4 cellular contexts compared by ENCODE assay signal in the genomic region with DNA sequence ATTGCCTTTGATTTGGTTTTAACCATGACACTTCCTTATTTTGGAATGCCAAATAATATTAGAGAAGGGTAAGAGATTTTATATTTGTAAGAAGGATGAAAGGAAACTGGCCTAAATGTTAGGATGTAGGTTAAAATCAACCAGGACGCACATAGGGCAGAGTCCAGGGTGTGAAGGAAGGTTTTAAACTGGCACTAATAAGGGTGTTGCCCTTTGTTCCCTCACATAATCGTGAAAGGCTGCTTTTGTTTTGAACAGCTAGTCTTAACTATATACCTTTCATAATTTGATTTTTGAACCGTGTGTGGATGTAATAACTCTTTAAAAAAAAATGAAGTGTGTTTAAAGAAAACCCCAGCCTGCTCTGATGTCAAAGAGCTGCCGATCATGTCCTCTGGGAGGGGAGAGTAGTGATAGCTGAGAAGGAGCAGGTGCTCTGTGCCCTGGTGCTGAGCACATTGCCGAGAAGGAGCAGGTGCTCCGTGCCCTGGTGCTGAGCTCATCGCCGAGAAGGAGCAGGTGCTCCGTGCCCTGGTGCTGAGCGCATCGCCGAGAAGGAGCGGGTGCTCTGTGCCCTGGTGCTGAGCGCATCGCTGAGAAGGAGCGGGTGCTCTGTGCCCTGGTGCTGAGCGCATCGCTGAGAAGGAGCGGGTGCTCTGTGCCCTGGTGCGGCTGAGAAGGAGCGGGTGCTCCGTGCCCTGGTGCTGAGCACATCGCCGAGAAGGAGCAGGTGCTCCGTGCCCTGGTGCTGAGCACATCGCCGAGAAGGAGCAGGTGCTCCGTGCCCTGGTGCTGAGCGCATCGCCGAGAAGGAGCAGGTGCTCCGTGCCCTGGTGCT. TPM values are rescaled to one million over a fixed set of nuclear protein-coding genes. Genes with fewer than 3 reads are reported as not detected.
"Had no signal": no experiment of that assay in that cellular context is flagged by ENCODE, and none has a peak within 500 bp of the region (broad histone marks: within the 10 kb centered on the region; RNA-seq: fewer than 3 reads in every experiment).

No MANE protein-coding gene starts in this region.

RNA-seq across cellular contexts. Expression of gene SLC22A1, which starts 31.0 kb away (rescaled TPM):
- total RNA-seq: cardiac septum, glomerular endothelial cell, temporal lobe had no signal
- polyA plus RNA-seq: naive thymus-derived CD4-positive, alpha-beta T cell had no signal
